Comparison of ENCODE assay signal across 17 cellular contexts in genomic region chr12:76551482-76551888, GRCh38. TPM values are rescaled to one million over a fixed set of nuclear protein-coding genes. Genes with fewer than 3 reads are reported as not detected.
A peak's percentile ranks its signal among the peaks of the same experiment; 100 is the strongest.
DNase-seq lines count a peak whose midpoint lies in the region; ATAC-seq and TF ChIP-seq lines count a peak whose summit lies in the region.
"Had no signal": no experiment of that assay in that cellular context is flagged by ENCODE, and none has a peak within 500 bp of the region (broad histone marks: within the 10 kb centered on the region; RNA-seq: fewer than 3 reads in every experiment).

No MANE protein-coding gene starts in this region.

- peak overlapping the region in 2 of 3 donors; percentile 20 to 33 for H3K27ac Mint-ChIP-seq in IgD-negative memory B cell
- H3K27ac Mint-ChIP-seq in CD8-positive, alpha-beta T cell = no peak overlapping the region

- intact Hi-C loops in CD8-positive, alpha-beta T cell (cut with DNase I, micrococcal nuclease) = no loop called here
- intact Hi-C loops in left colon (cut with DNase I, micrococcal nuclease) = no loop called here

- no peak for TF ChIP-seq CTCF in CD8-positive, alpha-beta T cell (IDR thresholded peaks at IDR 0.05)

- peaks cover 62 to 74% (median 64%) of the 10 kb centered on the region in 3 donors for H3K4me1 Mint-ChIP-seq in IgD-negative memory B cell
- peaks cover 96% of the 10 kb centered on the region for H3K4me1 Mint-ChIP-seq in CD8-positive, alpha-beta T cell (ENCODE audit: low read depth)

- CTCF ChIA-PET in CD8-positive, alpha-beta T cell (lab: Charles Lee) = no interaction called here

- H3K27me3 ChIP-seq in CD8-positive, alpha-beta T cell (ENCODE audit: insufficient read depth, low read length) = no peaks in the 10 kb centered on the region
- H3K27me3 ChIP-seq: sigmoid colon had no signal

- H3K36me3 Mint-ChIP-seq in IgD-negative memory B cell = peaks cover 2% of the 10 kb centered on the region
- peaks cover 3% of the 10 kb centered on the region for H3K36me3 Mint-ChIP-seq in CD8-positive, alpha-beta T cell

- no peaks in the 10 kb centered on the region for H3K36me3 ChIP-seq in CD8-positive, alpha-beta T cell (ENCODE audit: insufficient read depth, low read length)
- H3K36me3 ChIP-seq: sigmoid colon had no signal

- H3K27me3 Mint-ChIP-seq in IgD-negative memory B cell = no peaks in the 10 kb centered on the region
- H3K27me3 Mint-ChIP-seq in CD8-positive, alpha-beta T cell (ENCODE audit: low read depth) = no peaks in the 10 kb centered on the region

- no peaks in the 10 kb centered on the region for H3K9me3 ChIP-seq in CD8-positive, alpha-beta T cell (ENCODE audit: low read length)
- H3K9me3 ChIP-seq: sigmoid colon had no signal

- POLR2A ChIA-PET in CD8-positive, alpha-beta T cell (lab: Charles Lee) = interaction anchor here (0.6 kb wide), 1 partner anchor 484 kb away, joined by 3 read pairs; no protein-coding TSS in a partner anchor

- peak overlapping the region in 3 of 4 donors; percentile 0 to 54 (median 24) for H3K4me3 Mint-ChIP-seq in IgD-negative memory B cell
- H3K4me3 Mint-ChIP-seq in CD8-positive, alpha-beta T cell = no peak overlapping the region

- ATAC-seq in GM18519 (IDR thresholded peaks at IDR 0.05; ENCODE audit: low FRiP score, unreplicated experiment) (peak; percentile 64), GM21717 (IDR thresholded peaks at IDR 0.05; ENCODE audit: unreplicated experiment) (peak; percentile 47), esophagus mucosa (peak; percentile 78), left colon (no peak)
- no peak for ATAC-seq in CD8-positive, alpha-beta T cell

- H3K4me3 ChIP-seq in CD8-positive, alpha-beta T cell (ENCODE audit: low read depth, low read length) = no peak overlapping the region
- H3K4me3 ChIP-seq: lung, sigmoid colon had no signal

- H3K9me3 Mint-ChIP-seq in IgD-negative memory B cell = no peaks in the 10 kb centered on the region
- H3K9me3 Mint-ChIP-seq in CD8-positive, alpha-beta T cell = no peaks in the 10 kb centered on the region

- peaks cover 80% of the 10 kb centered on the region for H3K4me1 ChIP-seq in CD8-positive, alpha-beta T cell (ENCODE audit: insufficient read depth, low read length)

- DNase-seq in NK-92 (lab: John Stamatoyannopoulos, UW; ENCODE audit: unreplicated experiment) (no peak), left colon (no peak), NCI-H524 (lab: John Stamatoyannopoulos, UW) (no peak)
- no peak for DNase-seq in CD8-positive, alpha-beta T cell
- DNase-seq: activated T-cell treated with anti-CD3 and anti-CD28 coated beads, Interleukin-2, amount 50 U/mL, for 48 hours; anterior cingulate cortex; NCI-H2029; NK-92 treated with Interleukin-12 subunit alpha and Interleukin-12 subunit beta, amount 100 ng/mL, for 24 hours; sigmoid colon; stimulated activated CD4-positive, alpha-beta T cell treated with anti-CD3 and anti-CD28 coated beads, Interleukin-4, amount 100 ng/mL, for 4 hours; stimulated activated naive CD4-positive, alpha-beta T cell treated with Interleukin-2 at 50 U/mL for 16 hours had no signal

- no peak overlapping the region for H3K27ac ChIP-seq in CD8-positive, alpha-beta T cell (ENCODE audit: low read depth, low read length)
- H3K27ac ChIP-seq: HL-60, sigmoid colon had no signal

RNA-seq across cellular contexts. Expression of gene OSBPL8, which starts 8.1 kb away (rescaled TPM):
- 98.4 TPM for polyA plus RNA-seq in IgD-negative memory B cell
- 62.6 TPM for total RNA-seq in esophagus mucosa
- 100 to 1,000 TPM; 112 to 115 TPM for total RNA-seq in CD8-positive, alpha-beta T cell
- 10 to 100 TPM; 21.8 to 33.3 TPM for total RNA-seq in left colon

Comparison
In these comparisons a context has a peak if more than half of its experiments do, and no peak if none do; other contexts are left out.
1. ATAC-seq: peak in GM18519 (single experiment), GM21717 (single experiment) and esophagus mucosa (single experiment); none in CD8-positive, alpha-beta T cell (single experiment) and left colon (single experiment).